Comparison of ENCODE assay signal across 9 cellular contexts in genomic region chr18:23283933-23284430, GRCh38.
A peak's percentile ranks its signal among the peaks of the same experiment; 100 is the strongest.
DNase-seq lines count a peak whose midpoint lies in the region; ATAC-seq lines count a peak whose summit lies in the region.
"Had no signal": no experiment of that assay in that cellular context is flagged by ENCODE, and none has a peak within 500 bp of the region (broad histone marks: within the 10 kb centered on the region; RNA-seq: fewer than 3 reads in every experiment).

No MANE protein-coding gene starts in this region.

- H3K27me3 Mint-ChIP-seq in activated CD8-positive, alpha-beta T cell treated with anti-CD3 and anti-CD28 coated beads, Interleukin-2, amount 10 ng/mL, durations not matched to agents 7 days and 5 days (ENCODE audit: low read depth) = no peaks in the 10 kb centered on the region

- no peaks in the 10 kb centered on the region for H3K9me3 ChIP-seq in right cardiac atrium (ENCODE audit: control insufficient read depth, low read length)

- ATAC-seq in GM19452 (IDR thresholded peaks at IDR 0.05; ENCODE audit: unreplicated experiment) (peak; percentile 92), HG03097 (IDR thresholded peaks at IDR 0.05; ENCODE audit: low FRiP score, unreplicated experiment) (peak; percentile 83), right cardiac atrium (no peak)
- no peak for ATAC-seq in activated CD8-positive, alpha-beta T cell treated with anti-CD3 and anti-CD28 coated beads, Interleukin-2, amount 10 ng/mL, durations not matched to agents 7 days and 5 days

- H3K9me3 Mint-ChIP-seq in activated CD8-positive, alpha-beta T cell treated with anti-CD3 and anti-CD28 coated beads, Interleukin-2, amount 10 ng/mL, durations not matched to agents 7 days and 5 days (ENCODE audit: insufficient read depth) = no peaks in the 10 kb centered on the region

- peak; percentile 26 for DNase-seq in activated CD8-positive, alpha-beta T cell treated with anti-CD3 and anti-CD28 coated beads, Interleukin-2, amount 10 ng/mL, durations not matched to agents 7 days and 5 days
- DNase-seq in mucosa of gallbladder (ENCODE audit: low spot score) (peak; percentile 62), NCI-H2227 (lab: John Stamatoyannopoulos, UW; ENCODE audit: unreplicated experiment) (no peak), NCI-H1417 (lab: John Stamatoyannopoulos, UW) (no peak), right cardiac atrium (no peak), HuH-7.5 (ENCODE audit: low spot score) (no peak)
- DNase-seq: NCI-H446 treated with DMSO at 0.1 percent for 48 hours had no signal

- no peak overlapping the region for H3K4me3 ChIP-seq in right cardiac atrium (ENCODE audit: low read length)

- no peaks in the 10 kb centered on the region for H3K4me1 ChIP-seq in right cardiac atrium (ENCODE audit: control insufficient read depth, insufficient read depth, low read length)

- 71% methylated on average over 2 of the region's 2 CpGs for WGBS in right cardiac atrium

- H3K27ac Mint-ChIP-seq in activated CD8-positive, alpha-beta T cell treated with anti-CD3 and anti-CD28 coated beads, Interleukin-2, amount 10 ng/mL, durations not matched to agents 7 days and 5 days = no peak overlapping the region

- no peaks in the 10 kb centered on the region for H3K27me3 ChIP-seq in right cardiac atrium (ENCODE audit: control insufficient read depth, insufficient read depth)

- intact Hi-C loops in right cardiac atrium (cut with DNase I) = no loop called here

- H3K36me3 Mint-ChIP-seq in activated CD8-positive, alpha-beta T cell treated with anti-CD3 and anti-CD28 coated beads, Interleukin-2, amount 10 ng/mL, durations not matched to agents 7 days and 5 days (ENCODE audit: low read depth) = no peaks in the 10 kb centered on the region

- no peak overlapping the region for H3K27ac ChIP-seq in right cardiac atrium (ENCODE audit: low read length)

- peaks cover 11% of the 10 kb centered on the region for H3K4me1 Mint-ChIP-seq in activated CD8-positive, alpha-beta T cell treated with anti-CD3 and anti-CD28 coated beads, Interleukin-2, amount 10 ng/mL, durations not matched to agents 7 days and 5 days (ENCODE audit: low read depth)

- POLR2A ChIA-PET in activated CD8-positive, alpha-beta T cell treated with anti-CD3 and anti-CD28 coated beads, Interleukin-2, amount 10 ng/mL, durations not matched to agents 7 days and 5 days (lab: Charles Lee) = no interaction called here

- CTCF ChIA-PET in activated CD8-positive, alpha-beta T cell treated with anti-CD3 and anti-CD28 coated beads, Interleukin-2, amount 10 ng/mL, durations not matched to agents 7 days and 5 days (lab: Charles Lee) = no interaction called here

- no peak overlapping the region for H3K4me3 Mint-ChIP-seq in activated CD8-positive, alpha-beta T cell treated with anti-CD3 and anti-CD28 coated beads, Interleukin-2, amount 10 ng/mL, durations not matched to agents 7 days and 5 days

Comparison
In these comparisons a context has a peak if more than half of its experiments do, and no peak if none do; other contexts are left out.
1. ATAC-seq: peak in GM19452 (single experiment) and HG03097 (single experiment); none in activated CD8-positive, alpha-beta T cell treated with anti-CD3 and anti-CD28 coated beads, Interleukin-2, amount 10 ng/mL, durations not matched to agents 7 days and 5 days (single experiment) and right cardiac atrium (0 of 2).
2. DNase-seq: peak in activated CD8-positive, alpha-beta T cell treated with anti-CD3 and anti-CD28 coated beads, Interleukin-2, amount 10 ng/mL, durations not matched to agents 7 days and 5 days (single experiment) and mucosa of gallbladder (single experiment); none in NCI-H2227 (single experiment), NCI-H1417 (0 of 3), right cardiac atrium (0 of 3) and HuH-7.5 (single experiment).